In genomic region chr10:28432210-28432676, GRCh38 we compare ENCODE assay signal across 1 cellular context.
A peak's percentile ranks its signal among the peaks of the same experiment; 100 is the strongest.
TF ChIP-seq lines count a peak whose summit lies in the region.

No MANE protein-coding gene starts in this region.

TF ChIP-seq in HEK293, 187 proteins besides CTCF, POLR2A, EP300 and RAD21 (continued from another document):
- no peak for TF ChIP-seq TSHZ1 (tag by site-specific recombination; IDR thresholded peaks at IDR 0.05; ENCODE audit: borderline replicate concordance)
- TF ChIP-seq ZNF335 (tag by site-specific recombination; conservative IDR thresholded peaks at IDR 0.05), result peak; percentile 30; the same call in 1 of the 2 replicates
- TF ChIP-seq ZBTB44 (tag by site-specific recombination; IDR thresholded peaks at IDR 0.05), result no peak
- TF ChIP-seq YY2 (tag by site-specific recombination; IDR thresholded peaks at IDR 0.05), result peak; percentile 65; the same call in 1 of the 2 replicates
- TF ChIP-seq IKZF3 (tag by site-specific recombination; IDR thresholded peaks at IDR 0.05), result peak; percentile 68; the same call in 1 of the 2 replicates
- TF ChIP-seq ZNF555 (tag by site-specific recombination; conservative IDR thresholded peaks at IDR 0.05), result no peak
- TF ChIP-seq PRDM1 (tag by site-specific recombination; IDR thresholded peaks at IDR 0.05), result no peak
- TF ChIP-seq GLI2 (tag by site-specific recombination; IDR thresholded peaks at IDR 0.05; ENCODE audit: borderline replicate concordance, low read depth), result no peak
- TF ChIP-seq MZF1 (tag by site-specific recombination; IDR thresholded peaks at IDR 0.05; ENCODE audit: borderline replicate concordance), result no peak
- TF ChIP-seq PRDM6 (tag by site-specific recombination; IDR thresholded peaks at IDR 0.05), result no peak
- no peak for TF ChIP-seq ZNF239 (tag by site-specific recombination; IDR thresholded peaks at IDR 0.05)
